ENCODE assay signal across 23 cellular contexts in genomic region chr4:183831026-183831446, GRCh38.
A peak's percentile ranks its signal among the peaks of the same experiment; 100 is the strongest.
DNase-seq lines count a peak whose midpoint lies in the region; ATAC-seq and TF ChIP-seq lines count a peak whose summit lies in the region.
"Had no signal": no experiment of that assay in that cellular context is flagged by ENCODE, and none has a peak within 500 bp of the region (broad histone marks: within the 10 kb centered on the region; RNA-seq: fewer than 3 reads in every experiment).

No MANE protein-coding gene starts in this region.

- TF ChIP-seq POLR2A in right lobe of liver (IDR thresholded peaks at IDR 0.05) (no peak), spleen (IDR thresholded peaks at IDR 0.05) (no peak)

- H3K36me3 ChIP-seq in right lobe of liver (no peaks in the 10 kb centered on the region), spleen (no peaks in the 10 kb centered on the region)
- H3K36me3 ChIP-seq: brain microvascular endothelial cell, neural progenitor cell, thoracic aorta had no signal

- ATAC-seq in right lobe of liver: peak; percentile 69 to 81 (median 78)

- H3K4me3 ChIP-seq in fibroblast of pulmonary artery (replicated peaks; ENCODE audit: low read depth, low read length): no peak overlapping the region
- H3K4me3 ChIP-seq in right lobe of liver: no peak overlapping the region
- H3K4me3 ChIP-seq in spleen: no peak overlapping the region
- H3K4me3 ChIP-seq: GM23248, neural progenitor cell, thoracic aorta had no signal

- H3K27me3 ChIP-seq in right lobe of liver: no peaks in the 10 kb centered on the region
- no peaks in the 10 kb centered on the region for H3K27me3 ChIP-seq in spleen (replicated peaks in 1 of 7)
- H3K27me3 ChIP-seq: brain microvascular endothelial cell, neural progenitor cell had no signal

- 38% methylated on average over 9 of the region's 9 CpGs for WGBS in right lobe of liver (ENCODE audit: insufficient coverage, low coverage, low lambda C conversion rate, missing lambda C conversion rate)
- 21 to 44% (median 35%) methylated on average over 9 of the region's 9 CpGs for WGBS in spleen, 5 donors

- no peak for TF ChIP-seq CTCF in fibroblast of pulmonary artery (IDR thresholded peaks at IDR 0.05; ENCODE audit: low read length, missing control alignments)
- no peak for TF ChIP-seq CTCF in right lobe of liver (IDR thresholded peaks at IDR 0.05)
- no peak for TF ChIP-seq CTCF in spleen (IDR thresholded peaks at IDR 0.05 in 8 of 11, conservative IDR thresholded peaks at IDR 0.05 in 3 of 11)

- H3K4me1 ChIP-seq in right lobe of liver (no peaks in the 10 kb centered on the region), spleen (peaks cover 3 to 61% (median 33%) of the 10 kb centered on the region in 6 donors)
- H3K4me1 ChIP-seq: neural progenitor cell had no signal

- no peak overlapping the region for H3K27ac ChIP-seq in right lobe of liver
- H3K27ac ChIP-seq in spleen: peak overlapping the region in 7 of 8 donors; percentile 30 to 81 (median 76)
- H3K27ac ChIP-seq: brain microvascular endothelial cell, foreskin keratinocyte, GM23248, neural progenitor cell, thoracic aorta, VCaP had no signal

- DNase-seq in Kasumi-1 (lab: John Stamatoyannopoulos, UW) (peak; percentile 57 to 70), fibroblast of pulmonary artery (ENCODE audit: low read depth) (peak; percentile 7), right lobe of liver (no peak), spleen (no peak), NCI-H345 treated with DMSO at 0.1 percent for 48 hours (lab: John Stamatoyannopoulos, UW; ENCODE audit: unreplicated experiment) (no peak), NCI-H345 (lab: John Stamatoyannopoulos, UW) (no peak)
- DNase-seq in NK-92 treated with Interleukin-12 subunit alpha and Interleukin-12 subunit beta, amount 100 ng/mL, for 24 hours (lab: John Stamatoyannopoulos, UW): no peak
- no peak for DNase-seq in stimulated activated naive CD4-positive, alpha-beta T cell treated with Interleukin-2 at 50 U/mL for 16 hours (lab: John Stamatoyannopoulos, UW)
- DNase-seq: activated CD4-positive, alpha-beta T cell treated with anti-CD3 and anti-CD28 coated beads, Interleukin-2, amount 50 U/mL, for 1 hour; brain microvascular endothelial cell; CD8-positive, alpha-beta memory T cell; cortex of kidney; DMS53; GF-D8; GM23248; kidney; NCI-H187; NCI-H2227 treated with DMSO at 0.1 percent for 48 hours; T-helper 2 cell had no signal

- intact Hi-C loops in right lobe of liver (cut with DNase I): no loop called here
- intact Hi-C loops in spleen (cut with DNase I; ENCODE audit: low total_unique reads): no loop called here

- no peaks in the 10 kb centered on the region for H3K9me3 ChIP-seq in right lobe of liver
- H3K9me3 ChIP-seq in spleen: no peaks in the 10 kb centered on the region
- H3K9me3 ChIP-seq: thoracic aorta had no signal

Comparison
In these comparisons a context has a peak if more than half of its experiments do, and no peak if none do; other contexts are left out.
1. DNase-seq: peak in Kasumi-1 (2 of 2) and fibroblast of pulmonary artery (single experiment); none in right lobe of liver (0 of 3), spleen (single experiment), NK-92 treated with Interleukin-12 subunit alpha and Interleukin-12 subunit beta, amount 100 ng/mL, for 24 hours (single experiment), NCI-H345 treated with DMSO at 0.1 percent for 48 hours (single experiment), NCI-H345 (single experiment) and stimulated activated naive CD4-positive, alpha-beta T cell treated with Interleukin-2 at 50 U/mL for 16 hours (single experiment).
2. H3K27ac ChIP-seq: peak in spleen (7 of 8); none in right lobe of liver (0 of 3).